9 cellular contexts compared by ENCODE assay signal in genomic region chr1:26287033-26287711, GRCh38. TPM values are rescaled to one million over a fixed set of nuclear protein-coding genes. Genes with fewer than 3 reads are reported as not detected.
A peak's percentile ranks its signal among the peaks of the same experiment; 100 is the strongest.
DNase-seq lines count a peak whose midpoint lies in the region; ATAC-seq lines count a peak whose summit lies in the region.
"Had no signal": no experiment of that assay in that cellular context is flagged by ENCODE, and none has a peak within 500 bp of the region (broad histone marks: within the 10 kb centered on the region; RNA-seq: fewer than 3 reads in every experiment).

No MANE protein-coding gene starts in this region.

- H3K27me3 ChIP-seq in H7 (ENCODE audit: control insufficient read depth, insufficient read depth, low read length): no peaks in the 10 kb centered on the region

- no peak overlapping the region for H3K4me3 ChIP-seq in H7 (ENCODE audit: insufficient read depth, low read depth, low read length)
- H3K4me3 ChIP-seq: lung had no signal

- peak overlapping the region; percentile 97 for H3K27ac Mint-ChIP-seq in activated T-helper 1 cell treated with anti-CD3 and anti-CD28 coated beads, Interleukin-12 subunit alpha, Interleukin-12 subunit beta, Interleukin-2, Interleukin-4 antibody, amounts not matched to agents 30 ng/mL and 10 ng/mL and 1 ng/mL, durations not matched to agents 14 hours and 24 hours and 36 hours
- H3K27ac Mint-ChIP-seq in naive B cell: peak overlapping the region; percentile 93 to 100 (median 98)

- no peaks in the 10 kb centered on the region for H3K9me3 Mint-ChIP-seq in activated T-helper 1 cell treated with anti-CD3 and anti-CD28 coated beads, Interleukin-12 subunit alpha, Interleukin-12 subunit beta, Interleukin-2, Interleukin-4 antibody, amounts not matched to agents 30 ng/mL and 10 ng/mL and 1 ng/mL, durations not matched to agents 14 hours and 24 hours and 36 hours
- no peaks in the 10 kb centered on the region for H3K9me3 Mint-ChIP-seq in naive B cell

- no peaks in the 10 kb centered on the region for H3K27me3 Mint-ChIP-seq in activated T-helper 1 cell treated with anti-CD3 and anti-CD28 coated beads, Interleukin-12 subunit alpha, Interleukin-12 subunit beta, Interleukin-2, Interleukin-4 antibody, amounts not matched to agents 30 ng/mL and 10 ng/mL and 1 ng/mL, durations not matched to agents 14 hours and 24 hours and 36 hours (ENCODE audit: insufficient read depth)
- H3K27me3 Mint-ChIP-seq in naive B cell: no peaks in the 10 kb centered on the region

- intact Hi-C loops in activated T-helper 1 cell treated with anti-CD3 and anti-CD28 coated beads, Interleukin-12 subunit alpha, Interleukin-12 subunit beta, Interleukin-2, Interleukin-4 antibody, amounts not matched to agents 30 ng/mL and 10 ng/mL and 1 ng/mL, durations not matched to agents 14 hours and 24 hours and 36 hours (cut with micrococcal nuclease): loop anchor here (5.0 kb wide), 1 partner anchor 255 kb away; no protein-coding TSS in a partner anchor

- no peaks in the 10 kb centered on the region for H3K36me3 ChIP-seq in H7 (replicated peaks; ENCODE audit: control insufficient read depth, insufficient read depth, low read length)

- H3K36me3 Mint-ChIP-seq in activated T-helper 1 cell treated with anti-CD3 and anti-CD28 coated beads, Interleukin-12 subunit alpha, Interleukin-12 subunit beta, Interleukin-2, Interleukin-4 antibody, amounts not matched to agents 30 ng/mL and 10 ng/mL and 1 ng/mL, durations not matched to agents 14 hours and 24 hours and 36 hours (ENCODE audit: low read depth): peaks cover 21% of the 10 kb centered on the region
- no peaks in the 10 kb centered on the region for H3K36me3 Mint-ChIP-seq in naive B cell

- H3K4me1 Mint-ChIP-seq in activated T-helper 1 cell treated with anti-CD3 and anti-CD28 coated beads, Interleukin-12 subunit alpha, Interleukin-12 subunit beta, Interleukin-2, Interleukin-4 antibody, amounts not matched to agents 30 ng/mL and 10 ng/mL and 1 ng/mL, durations not matched to agents 14 hours and 24 hours and 36 hours (ENCODE audit: low read depth): peaks cover 81% of the 10 kb centered on the region
- H3K4me1 Mint-ChIP-seq in naive B cell: peaks cover 82 to 98% (median 91%) of the 10 kb centered on the region in 3 donors

- peak; percentile 33 to 39 for ATAC-seq in naive B cell (ENCODE audit: low read depth in 2 of 2)
- no peak for ATAC-seq in HG02973 (IDR thresholded peaks at IDR 0.05; ENCODE audit: unreplicated experiment)

- DNase-seq in stimulated activated CD4-positive, alpha-beta T cell treated with anti-CD3 and anti-CD28 coated beads, Interleukin-15, amount 100 ng/mL, for 24 hours: peak; percentile 77
- no peak for DNase-seq in stimulated activated CD4-positive, alpha-beta T cell treated with anti-CD3 and anti-CD28 coated beads, Interleukin-12 subunit alpha, Interleukin-12 subunit beta, amount 100 ng/mL, for 4 hours
- DNase-seq in M059J (ENCODE audit: low read depth) (peak; percentile 45), naive B cell (peak; percentile 90), H7 (no peak), cerebellar nuclear complex (lab: John Stamatoyannopoulos, UW) (no peak)
- peak; percentile 76 for DNase-seq in activated T-helper 1 cell treated with anti-CD3 and anti-CD28 coated beads, Interleukin-12 subunit alpha, Interleukin-12 subunit beta, Interleukin-2, Interleukin-4 antibody, amounts not matched to agents 30 ng/mL and 10 ng/mL and 1 ng/mL, durations not matched to agents 14 hours and 24 hours and 36 hours (ENCODE audit: low spot score)

- H3K4me3 Mint-ChIP-seq in activated T-helper 1 cell treated with anti-CD3 and anti-CD28 coated beads, Interleukin-12 subunit alpha, Interleukin-12 subunit beta, Interleukin-2, Interleukin-4 antibody, amounts not matched to agents 30 ng/mL and 10 ng/mL and 1 ng/mL, durations not matched to agents 14 hours and 24 hours and 36 hours: peak overlapping the region; percentile 73
- H3K4me3 Mint-ChIP-seq in naive B cell: peak overlapping the region; percentile 72 to 91 (median 88)

RNA-seq across cellular contexts. Expression of gene SH3BGRL3, which starts 7.3 kb away (rescaled TPM):
- total RNA-seq in M059J (2014; rRNA removed; shearing (Covaris generic)): 268 and 302 TPM in 2 replicates
- 551 and 575 TPM in 2 replicates for total RNA-seq in activated T-helper 1 cell treated with anti-CD3 and anti-CD28 coated beads, Interleukin-12 subunit alpha, Interleukin-12 subunit beta, Interleukin-2, Interleukin-4 antibody, amounts not matched to agents 30 ng/mL and 10 ng/mL and 1 ng/mL, durations not matched to agents 14 hours and 24 hours and 36 hours
- polyA plus RNA-seq in naive B cell (ENCODE audit: low read depth in 6 of 6): 1,000 to 10,000 TPM in 2 of 6 donors, 100 to 1,000 TPM in 4; 624 to 1,205 (median 832) TPM
- 40.8 and 56.7 TPM in 2 replicates for total RNA-seq in H7 (2014; rRNA removed; shearing (Covaris generic))

RNA-seq across cellular contexts. Expression of gene UBXN11, which starts 19.3 kb away (rescaled TPM):
- total RNA-seq in M059J (2014; rRNA removed; shearing (Covaris generic)): 4.1 and 7.3 TPM in 2 replicates
- 14.8 and 22.1 TPM in 2 replicates for total RNA-seq in activated T-helper 1 cell treated with anti-CD3 and anti-CD28 coated beads, Interleukin-12 subunit alpha, Interleukin-12 subunit beta, Interleukin-2, Interleukin-4 antibody, amounts not matched to agents 30 ng/mL and 10 ng/mL and 1 ng/mL, durations not matched to agents 14 hours and 24 hours and 36 hours
- polyA plus RNA-seq in naive B cell (ENCODE audit: low read depth in 6 of 6): 10 to 100 TPM in 2 of 6 donors, 1 to 10 TPM in 4; 4.3 to 15.7 (median 6.9) TPM
- 13.4 and 14.6 TPM in 2 replicates for total RNA-seq in H7 (2014; rRNA removed; shearing (Covaris generic))

RNA-seq across cellular contexts. Expression of gene CD52, which starts 30.6 kb away (rescaled TPM):
- not detected in 2 replicates for total RNA-seq in M059J (2014; rRNA removed; shearing (Covaris generic))
- 394 and 411 TPM in 2 replicates for total RNA-seq in activated T-helper 1 cell treated with anti-CD3 and anti-CD28 coated beads, Interleukin-12 subunit alpha, Interleukin-12 subunit beta, Interleukin-2, Interleukin-4 antibody, amounts not matched to agents 30 ng/mL and 10 ng/mL and 1 ng/mL, durations not matched to agents 14 hours and 24 hours and 36 hours
- polyA plus RNA-seq in naive B cell (ENCODE audit: low read depth in 6 of 6): over 10,000 TPM; 10,565 to 16,920 (median 13,137) TPM
- total RNA-seq in H7 (2014; rRNA removed; shearing (Covaris generic)): 5.1 and 8.3 TPM in 2 replicates

RNA-seq across cellular contexts. Expression of gene CEP85, which starts 53.2 kb away (rescaled TPM):
- 28.6 and 43.0 TPM in 2 replicates for total RNA-seq in M059J (2014; rRNA removed; shearing (Covaris generic))
- total RNA-seq in activated T-helper 1 cell treated with anti-CD3 and anti-CD28 coated beads, Interleukin-12 subunit alpha, Interleukin-12 subunit beta, Interleukin-2, Interleukin-4 antibody, amounts not matched to agents 30 ng/mL and 10 ng/mL and 1 ng/mL, durations not matched to agents 14 hours and 24 hours and 36 hours: 37.0 and 37.1 TPM in 2 replicates
- polyA plus RNA-seq in naive B cell (ENCODE audit: low read depth in 6 of 6): 1 to 10 TPM; 2.5 to 8.2 (median 4.9) TPM
- 60.1 and 69.7 TPM in 2 replicates for total RNA-seq in H7 (2014; rRNA removed; shearing (Covaris generic))

Comparison
In these comparisons a context has a peak if more than half of its experiments do, and no peak if none do; other contexts are left out.
1. DNase-seq: peak in stimulated activated CD4-positive, alpha-beta T cell treated with anti-CD3 and anti-CD28 coated beads, Interleukin-15, amount 100 ng/mL, for 24 hours (single experiment), M059J (single experiment), activated T-helper 1 cell treated with anti-CD3 and anti-CD28 coated beads, Interleukin-12 subunit alpha, Interleukin-12 subunit beta, Interleukin-2, Interleukin-4 antibody, amounts not matched to agents 30 ng/mL and 10 ng/mL and 1 ng/mL, durations not matched to agents 14 hours and 24 hours and 36 hours (single experiment) and naive B cell (single experiment); none in stimulated activated CD4-positive, alpha-beta T cell treated with anti-CD3 and anti-CD28 coated beads, Interleukin-12 subunit alpha, Interleukin-12 subunit beta, amount 100 ng/mL, for 4 hours (single experiment), H7 (single experiment) and cerebellar nuclear complex (0 of 2).
2. RNA of gene CD52, which starts 30.6 kb away (total RNA-seq): 394 to 411 TPM in activated T-helper 1 cell treated with anti-CD3 and anti-CD28 coated beads, Interleukin-12 subunit alpha, Interleukin-12 subunit beta, Interleukin-2, Interleukin-4 antibody, amounts not matched to agents 30 ng/mL and 10 ng/mL and 1 ng/mL, durations not matched to agents 14 hours and 24 hours and 36 hours; 5.1 to 8.3 TPM in H7 and not detected in M059J; every median in the first group is over 10 times any median in the second.